25 cellular contexts compared by ENCODE assay signal in the genomic region with DNA sequence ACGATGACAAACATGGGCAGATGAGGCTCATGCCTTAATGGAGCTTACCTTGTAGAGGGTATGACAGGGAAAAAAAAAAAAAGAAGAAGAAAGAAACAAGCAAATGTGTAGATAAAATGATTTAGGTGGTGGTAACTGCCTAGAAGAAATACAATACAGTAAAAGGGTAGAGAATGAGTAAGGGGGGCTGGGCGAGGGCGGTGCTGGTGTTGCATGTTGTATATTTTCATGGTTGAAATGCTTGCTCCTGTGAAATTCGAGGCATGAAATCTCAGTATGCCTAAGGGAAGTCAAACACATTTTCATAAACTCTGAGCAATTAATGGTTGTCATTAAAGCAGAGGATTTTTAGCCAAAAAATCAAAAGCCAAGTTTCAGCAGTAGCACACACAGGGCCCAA.
"Had no signal": no experiment of that assay in that cellular context is flagged by ENCODE, and none has a peak within 500 bp of the region (broad histone marks: within the 10 kb centered on the region; RNA-seq: fewer than 3 reads in every experiment).

No MANE protein-coding gene starts in this region.

- H3K27ac ChIP-seq: dorsolateral prefrontal cortex, neural progenitor cell, parathyroid adenoma, right atrium auricular region, sigmoid colon, testis, tibial artery, upper lobe of right lung, uterus had no signal

- H3K9ac ChIP-seq: neural progenitor cell, parathyroid adenoma had no signal

- H3K27me3 ChIP-seq: neural progenitor cell, right atrium auricular region, sigmoid colon, testis, tibial artery, upper lobe of right lung, uterus had no signal

- ATAC-seq: left lobe of liver; naive thymus-derived CD4-positive, alpha-beta T cell; stimulated activated memory B cell treated with anti-CD40 and anti-IgM and Interleukin-4, amounts not matched to agents 10 μg/mL and 1 μg/mL and 100 μg/mL, for 72 hours; stimulated activated naive CD8-positive, alpha-beta T cell treated with anti-CD3 and anti-CD28 coated beads, Interleukin-15, Interleukin-2, amounts not matched to agents 100 U/mL and 50 U/mL, for 24 hours had no signal

- DNase-seq: cortex of kidney; dorsolateral prefrontal cortex; effector CD4-positive, alpha-beta T cell; kidney glomerular epithelial cell; naive thymus-derived CD4-positive, alpha-beta T cell; stimulated activated CD4-positive, alpha-beta T cell treated with anti-CD3 and anti-CD28 coated beads, Interleukin-2, amount 100 ng/mL, for 24 hours; stimulated activated CD4-positive, alpha-beta T cell treated with anti-CD3 and anti-CD28 coated beads, Interleukin-4, amount 100 ng/mL, for 24 hours; stimulated activated naive CD8-positive, alpha-beta T cell treated with anti-CD3 and anti-CD28 coated beads, Interleukin-15, Interleukin-2, amounts not matched to agents 100 U/mL and 50 U/mL, for 24 hours; substantia nigra; testis; tibial artery; upper lobe of right lung; uterus had no signal

- H3K4me1 ChIP-seq: neural progenitor cell, parathyroid adenoma, right atrium auricular region, sigmoid colon, testis, upper lobe of right lung, uterus had no signal

- H3K27ac Mint-ChIP-seq: memory B cell; naive thymus-derived CD4-positive, alpha-beta T cell; neural progenitor cell; progenitor cell of endocrine pancreas; stimulated activated memory B cell treated with anti-CD40 and anti-IgM and Interleukin-4, amounts not matched to agents 10 μg/mL and 1 μg/mL and 100 μg/mL, for 72 hours had no signal

- H3K9me3 ChIP-seq: mucosa of descending colon, right atrium auricular region, sigmoid colon, testis, tibial artery, upper lobe of right lung, uterus had no signal

- H3K36me3 ChIP-seq: neural progenitor cell, right atrium auricular region, sigmoid colon, tibial artery, upper lobe of right lung, uterus had no signal

- H3K4me3 Mint-ChIP-seq: central memory CD8-positive, alpha-beta T cell; memory B cell; naive thymus-derived CD4-positive, alpha-beta T cell; nephron; neural progenitor cell; stimulated activated memory B cell treated with anti-CD40 and anti-IgM and Interleukin-4, amounts not matched to agents 10 μg/mL and 1 μg/mL and 100 μg/mL, for 72 hours had no signal

- H3K4me3 ChIP-seq: dorsolateral prefrontal cortex, lung, mucosa of descending colon, neural progenitor cell, right atrium auricular region, sigmoid colon, testis, tibial artery, upper lobe of right lung, uterus had no signal

- H3K36me3 Mint-ChIP-seq: memory B cell; naive thymus-derived CD4-positive, alpha-beta T cell; neural progenitor cell; stimulated activated memory B cell treated with anti-CD40 and anti-IgM and Interleukin-4, amounts not matched to agents 10 μg/mL and 1 μg/mL and 100 μg/mL, for 72 hours had no signal

- H3K9me3 Mint-ChIP-seq: central memory CD8-positive, alpha-beta T cell; memory B cell; nephron; neural progenitor cell; stimulated activated memory B cell treated with anti-CD40 and anti-IgM and Interleukin-4, amounts not matched to agents 10 μg/mL and 1 μg/mL and 100 μg/mL, for 72 hours had no signal

- H3K4me1 Mint-ChIP-seq: central memory CD8-positive, alpha-beta T cell; memory B cell; naive thymus-derived CD4-positive, alpha-beta T cell; stimulated activated memory B cell treated with anti-CD40 and anti-IgM and Interleukin-4, amounts not matched to agents 10 μg/mL and 1 μg/mL and 100 μg/mL, for 72 hours had no signal
